Comparison of ENCODE assay signal across 16 cellular contexts in the genomic region with DNA sequence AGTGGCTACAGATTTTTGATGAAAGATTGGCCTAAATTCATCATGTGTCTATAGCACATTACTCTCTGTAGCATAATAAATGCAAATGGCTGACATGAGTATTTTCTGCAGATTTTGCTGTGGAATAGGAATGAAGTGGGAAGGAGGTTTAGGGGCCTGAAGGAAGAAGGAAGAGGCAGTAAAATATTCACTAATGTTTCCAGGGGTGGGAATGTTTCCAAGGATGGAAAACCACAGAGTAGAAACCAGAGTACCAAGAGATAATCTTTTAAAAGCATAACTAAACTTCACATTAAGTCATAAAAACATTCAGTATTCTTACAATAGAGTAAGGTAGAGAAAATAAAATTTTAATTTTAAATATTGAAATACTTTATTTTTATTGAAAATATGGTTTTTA.
DNase-seq lines count a peak whose midpoint lies in the region; ATAC-seq and TF ChIP-seq lines count a peak whose summit lies in the region.
"Had no signal": no experiment of that assay in that cellular context is flagged by ENCODE, and none has a peak within 500 bp of the region (broad histone marks: within the 10 kb centered on the region; RNA-seq: fewer than 3 reads in every experiment).

No MANE protein-coding gene starts in this region.

- no peak for TF ChIP-seq POLR2A in heart left ventricle (IDR thresholded peaks at IDR 0.05)
- TF ChIP-seq POLR2A in uterus (IDR thresholded peaks at IDR 0.05) = no peak

- H3K9me3 ChIP-seq in left ventricle myocardium inferior (replicated peaks) (no peaks in the 10 kb centered on the region), heart left ventricle (no peaks in the 10 kb centered on the region), adipocyte (ENCODE audit: control insufficient read depth, low read length) (no peaks in the 10 kb centered on the region), uterus (no peaks in the 10 kb centered on the region)

- intact Hi-C loops in left ventricle myocardium inferior (cut with micrococcal nuclease) = loop anchor here (10.0 kb wide), 1 partner anchor 444 kb away; no protein-coding TSS in a partner anchor
- intact Hi-C loops in heart left ventricle (cut with DNase I) = loop anchor here in 9 of 10 donors (2.0 to 10.0 kb wide), 9 partner anchors 172 to 844 kb away; no protein-coding TSS in a partner anchor
- intact Hi-C loops in uterus (cut with DNase I; ENCODE audit: low total_unique reads) = no loop called here

- no peak overlapping the region for H3K4me3 ChIP-seq in left ventricle myocardium inferior
- no peak overlapping the region for H3K4me3 ChIP-seq in heart left ventricle
- peak overlapping the region; percentile 39 for H3K4me3 ChIP-seq in adipocyte (ENCODE audit: low read length)
- no peak overlapping the region for H3K4me3 ChIP-seq in uterus
- H3K4me3 ChIP-seq: K562 had no signal

- ATAC-seq in heart left ventricle (no peak), HG03139 (IDR thresholded peaks at IDR 0.05; ENCODE audit: unreplicated experiment) (no peak)
- ATAC-seq: K562, PC-3 had no signal

- no peak for TF ChIP-seq CTCF in left ventricle myocardium inferior (IDR thresholded peaks at IDR 0.05; ENCODE audit: borderline replicate concordance)
- TF ChIP-seq CTCF in heart left ventricle (IDR thresholded peaks at IDR 0.05) = no peak
- TF ChIP-seq CTCF in uterus (IDR thresholded peaks at IDR 0.05) = no peak

- H3K4me1 ChIP-seq in left ventricle myocardium inferior (peaks cover 40% of the 10 kb centered on the region), heart left ventricle (peaks cover 0 to 56% (median 9%) of the 10 kb centered on the region in 12 donors), adipocyte (ENCODE audit: control insufficient read depth, insufficient read depth, low read length) (peaks cover 77% of the 10 kb centered on the region), uterus (no peaks in the 10 kb centered on the region)

- DNase-seq in left ventricle myocardium inferior (no peak), heart left ventricle (no peak), adipocyte (ENCODE audit: low read depth) (no peak), glomerular visceral epithelial cell (ENCODE audit: extremely low spot score) (peak; percentile 36), uterus (no peak), nucleus accumbens (lab: John Stamatoyannopoulos, UW) (no peak)
- no peak for DNase-seq in NK-92 treated with Interleukin-12 subunit alpha and Interleukin-12 subunit beta, amount 100 ng/mL, for 24 hours (lab: John Stamatoyannopoulos, UW)
- DNase-seq: C1 segment of cervical spinal cord, DND-41, H9, NCI-H1417 treated with DMSO at 0.1 percent for 48 hours, NCI-H1930, NCI-H69, PC-3 had no signal

- no peaks in the 10 kb centered on the region for H3K36me3 ChIP-seq in left ventricle myocardium inferior
- H3K36me3 ChIP-seq in heart left ventricle = peaks cover 0 to 1% (median 0%) of the 10 kb centered on the region in 9 donors
- peaks cover under 1% of the 10 kb centered on the region for H3K36me3 ChIP-seq in adipocyte (ENCODE audit: control insufficient read depth, insufficient read depth, low read length, severe bottlenecking)
- H3K36me3 ChIP-seq in uterus = no peaks in the 10 kb centered on the region

- H3K27me3 ChIP-seq in left ventricle myocardium inferior (ENCODE audit: low read depth) (peaks cover 4% of the 10 kb centered on the region), heart left ventricle (no peaks in the 10 kb centered on the region), adipocyte (replicated peaks; ENCODE audit: control insufficient read depth, insufficient read depth, low read length) (no peaks in the 10 kb centered on the region), uterus (no peaks in the 10 kb centered on the region)

- H3K9ac ChIP-seq in adipocyte (ENCODE audit: low read length) = peak overlapping the region; percentile 70

- H3K27ac ChIP-seq in left ventricle myocardium inferior (replicated peaks) (peak overlapping the region; percentile 51), heart left ventricle (peak overlapping the region in 4 of 12 donors; percentile 2 to 48 (median 19)), uterus (peak overlapping the region; percentile 10 to 21)
